In genomic region chr5:159514229-159514822, GRCh38 we compare ENCODE assay signal across 1 cellular context.
TF ChIP-seq lines count a peak whose summit lies in the region.

No MANE protein-coding gene starts in this region.

TF ChIP-seq in SK-N-SH treated with all-trans-retinoic acid at 6 μM for 48 hours, 23 proteins besides CTCF, POLR2A, EP300 and RAD21 (continued from another document):
- no peak for TF ChIP-seq BACH2 (CRISPR knock-in tag; IDR thresholded peaks at IDR 0.05; ENCODE audit: borderline replicate concordance)
